Comparison of ENCODE assay signal across 7 cellular contexts in genomic region chr11:132301900-132302299, GRCh38.
"Had no signal": no experiment of that assay in that cellular context is flagged by ENCODE, and none has a peak within 500 bp of the region (broad histone marks: within the 10 kb centered on the region; RNA-seq: fewer than 3 reads in every experiment).

No MANE protein-coding gene starts in this region.

- FAIRE-seq: G401.6, GM12878, GM12891, GM18507, GM19239 had no signal

- DNase-seq: GDM1, GF-D8 had no signal

- ATAC-seq: GM12878 had no signal

- H3K4me3 ChIP-seq: GM12878 had no signal
